In the genomic region with DNA sequence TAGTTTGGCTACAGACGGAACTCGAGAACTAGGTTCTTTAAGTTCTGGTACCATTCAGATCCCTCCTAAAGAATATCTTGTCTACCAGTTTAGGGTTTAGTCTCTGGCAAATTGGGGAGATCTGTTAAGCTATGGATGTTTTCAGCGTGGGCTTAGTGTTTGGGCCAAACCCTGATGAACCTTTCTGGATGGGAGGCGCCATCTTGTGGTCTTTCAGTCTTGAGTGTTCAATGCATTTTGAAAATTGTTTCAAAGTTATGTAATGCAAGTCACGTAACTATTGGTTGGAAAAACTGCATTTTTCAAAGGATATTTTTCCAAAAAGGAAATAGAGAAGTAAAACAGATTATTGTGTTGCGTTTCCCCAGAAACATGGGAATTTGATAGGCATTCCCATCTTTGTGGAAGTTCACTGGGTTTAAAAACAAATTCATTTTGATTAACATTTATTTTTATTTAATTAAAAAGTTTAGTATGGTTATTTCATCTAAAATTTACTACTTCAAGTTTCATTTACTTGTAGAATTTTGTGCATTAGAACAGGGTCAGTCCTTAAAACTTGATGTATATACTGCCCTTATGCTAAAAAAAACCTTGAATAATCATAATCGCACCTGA, we compare ENCODE assay signal across 8 cellular contexts.
DNase-seq lines count a peak whose midpoint lies in the region; ATAC-seq and TF ChIP-seq lines count a peak whose summit lies in the region.

No MANE protein-coding gene starts in this region.

- no peak overlapping the region for H3K27ac Mint-ChIP-seq in activated CD8-positive, alpha-beta memory T cell treated with anti-CD3 and anti-CD28 coated beads, Interleukin-2, amount 10 ng/mL, durations not matched to agents 7 days and 5 days

- H2AFZ ChIP-seq in KMS-11 (ENCODE audit: low read depth), result peak overlapping the region; percentile 34; the same call in 1 of the 2 replicates

- DNase-seq in activated CD8-positive, alpha-beta memory T cell treated with anti-CD3 and anti-CD28 coated beads, Interleukin-2, amount 10 ng/mL, durations not matched to agents 7 days and 5 days, result peak; percentile 43
- DNase-seq in activated CD8-positive, alpha-beta memory T cell treated with anti-CD3 and anti-CD28 coated beads, Interleukin-2, amount 50 U/mL, for 48 hours, result no peak
- DNase-seq in SHP77 treated with DMSO at 0.1 percent for 48 hours (lab: John Stamatoyannopoulos, UW), result peak; percentile 13
- peak; percentile 61 for DNase-seq in fibroblast of mammary gland (ENCODE audit: low read depth)
- DNase-seq in pons (ENCODE audit: low spot score), result peak; percentile 64

- no peak for ATAC-seq in activated CD8-positive, alpha-beta memory T cell treated with anti-CD3 and anti-CD28 coated beads, Interleukin-2, amount 10 ng/mL, durations not matched to agents 7 days and 5 days
- no peak for ATAC-seq in HG03442 (IDR thresholded peaks at IDR 0.05; ENCODE audit: unreplicated experiment)
- ATAC-seq in HG02938 (IDR thresholded peaks at IDR 0.05; ENCODE audit: unreplicated experiment), result no peak

- H3K36me3 ChIP-seq in KMS-11 (ENCODE audit: insufficient read depth), result no peaks in the 10 kb centered on the region

- no peak overlapping the region for H3K27ac ChIP-seq in KMS-11

- H3K36me3 Mint-ChIP-seq in activated CD8-positive, alpha-beta memory T cell treated with anti-CD3 and anti-CD28 coated beads, Interleukin-2, amount 10 ng/mL, durations not matched to agents 7 days and 5 days, result no peaks in the 10 kb centered on the region

- TF ChIP-seq CTCF in KMS-11 (conservative IDR thresholded peaks at IDR 0.05; ENCODE audit: low read depth, low read length) (peak; percentile 74), fibroblast of mammary gland (conservative IDR thresholded peaks at IDR 0.05; ENCODE audit: control insufficient read depth, insufficient read depth, low read depth, low read length) (peak; percentile 59)

- CTCF ChIA-PET in activated CD8-positive, alpha-beta memory T cell treated with anti-CD3 and anti-CD28 coated beads, Interleukin-2, amount 10 ng/mL, durations not matched to agents 7 days and 5 days (lab: Charles Lee), result no interaction called here

- no peaks in the 10 kb centered on the region for H3K9me3 Mint-ChIP-seq in activated CD8-positive, alpha-beta memory T cell treated with anti-CD3 and anti-CD28 coated beads, Interleukin-2, amount 10 ng/mL, durations not matched to agents 7 days and 5 days (ENCODE audit: low read depth)

- no peaks in the 10 kb centered on the region for H3K79me2 ChIP-seq in KMS-11 (ENCODE audit: insufficient read depth, low read depth)

- no peak overlapping the region for H3K9ac ChIP-seq in KMS-11

- H3K4me1 ChIP-seq in KMS-11 (ENCODE audit: low read depth, poor library complexity, severe bottlenecking), result no peaks in the 10 kb centered on the region

- no peak overlapping the region for H3K4me3 Mint-ChIP-seq in activated CD8-positive, alpha-beta memory T cell treated with anti-CD3 and anti-CD28 coated beads, Interleukin-2, amount 10 ng/mL, durations not matched to agents 7 days and 5 days

- peaks cover 16% of the 10 kb centered on the region for H3K27me3 Mint-ChIP-seq in activated CD8-positive, alpha-beta memory T cell treated with anti-CD3 and anti-CD28 coated beads, Interleukin-2, amount 10 ng/mL, durations not matched to agents 7 days and 5 days

- H3K4me3 ChIP-seq in KMS-11 (IDR thresholded peaks at IDR 0.05; ENCODE audit: insufficient read depth, low read depth, low read length), result no peak overlapping the region
- no peak overlapping the region for H3K4me3 ChIP-seq in fibroblast of mammary gland (ENCODE audit: control insufficient read depth, low read depth, low read length)

- no peaks in the 10 kb centered on the region for H4K20me1 ChIP-seq in KMS-11 (ENCODE audit: insufficient read depth)

- H3K4me1 Mint-ChIP-seq in activated CD8-positive, alpha-beta memory T cell treated with anti-CD3 and anti-CD28 coated beads, Interleukin-2, amount 10 ng/mL, durations not matched to agents 7 days and 5 days, result no peaks in the 10 kb centered on the region

- H3K4me2 ChIP-seq in KMS-11, result no peak overlapping the region

- H3K27me3 ChIP-seq in KMS-11 (ENCODE audit: insufficient read depth, low read depth), result no peaks in the 10 kb centered on the region
